9 cellular contexts compared by ENCODE assay signal in the genomic region with DNA sequence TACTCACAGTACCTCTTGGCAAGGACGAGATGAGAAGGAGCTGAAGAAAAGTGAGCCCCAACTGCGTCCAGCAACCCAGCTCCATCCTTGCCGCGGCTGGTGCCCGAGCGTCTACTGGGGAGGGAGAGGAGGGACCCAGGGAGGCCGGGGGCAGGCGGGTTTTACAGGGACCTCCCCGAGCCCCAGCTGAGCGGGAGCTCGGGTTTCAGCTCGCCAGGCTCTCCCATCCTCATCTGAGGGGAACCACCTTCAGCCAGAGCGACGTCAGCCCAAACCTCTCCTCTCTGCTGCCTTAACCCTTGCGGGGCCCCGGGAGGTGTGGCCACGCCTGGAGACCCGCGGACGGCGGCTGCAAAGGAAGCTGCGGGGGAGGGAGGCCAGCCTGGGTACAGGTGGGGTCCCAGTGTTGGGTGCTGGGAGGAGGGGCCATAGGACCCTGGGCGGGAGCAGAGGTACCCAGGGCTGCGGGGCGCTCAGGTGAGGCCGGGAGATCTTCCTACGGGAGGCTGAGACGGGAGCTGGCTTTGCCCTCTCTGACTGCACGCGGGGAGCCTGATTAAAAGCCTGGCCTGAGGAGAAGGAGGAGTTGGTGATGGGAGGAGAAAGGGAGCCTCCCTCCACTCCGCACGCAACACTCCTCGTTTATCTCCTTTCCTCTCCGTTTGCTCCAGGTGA. TPM values are rescaled to one million over a fixed set of nuclear protein-coding genes. Genes with fewer than 3 reads are reported as not detected.
DNase-seq lines count a peak whose midpoint lies in the region; ATAC-seq lines count a peak whose summit lies in the region.
"Had no signal": no experiment of that assay in that cellular context is flagged by ENCODE, and none has a peak within 500 bp of the region (broad histone marks: within the 10 kb centered on the region; RNA-seq: fewer than 3 reads in every experiment).

A gene with protein sequence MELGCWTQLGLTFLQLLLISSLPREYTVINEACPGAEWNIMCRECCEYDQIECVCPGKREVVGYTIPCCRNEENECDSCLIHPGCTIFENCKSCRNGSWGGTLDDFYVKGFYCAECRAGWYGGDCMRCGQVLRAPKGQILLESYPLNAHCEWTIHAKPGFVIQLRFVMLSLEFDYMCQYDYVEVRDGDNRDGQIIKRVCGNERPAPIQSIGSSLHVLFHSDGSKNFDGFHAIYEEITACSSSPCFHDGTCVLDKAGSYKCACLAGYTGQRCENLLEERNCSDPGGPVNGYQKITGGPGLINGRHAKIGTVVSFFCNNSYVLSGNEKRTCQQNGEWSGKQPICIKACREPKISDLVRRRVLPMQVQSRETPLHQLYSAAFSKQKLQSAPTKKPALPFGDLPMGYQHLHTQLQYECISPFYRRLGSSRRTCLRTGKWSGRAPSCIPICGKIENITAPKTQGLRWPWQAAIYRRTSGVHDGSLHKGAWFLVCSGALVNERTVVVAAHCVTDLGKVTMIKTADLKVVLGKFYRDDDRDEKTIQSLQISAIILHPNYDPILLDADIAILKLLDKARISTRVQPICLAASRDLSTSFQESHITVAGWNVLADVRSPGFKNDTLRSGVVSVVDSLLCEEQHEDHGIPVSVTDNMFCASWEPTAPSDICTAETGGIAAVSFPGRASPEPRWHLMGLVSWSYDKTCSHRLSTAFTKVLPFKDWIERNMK (minus strand): TSS at position 116 of the 675 bp plus-strand sequence. CDS start 31 bp downstream, at position 85.

- peaks cover 6% of the 10 kb centered on the region for H3K4me1 Mint-ChIP-seq in activated T-cell treated with anti-CD3 and anti-CD28 coated beads, Interleukin-2, amount 50 U/mL, for 24 hours (ENCODE audit: low read depth)
- no peaks in the 10 kb centered on the region for H3K4me1 Mint-ChIP-seq in activated CD8-positive, alpha-beta T cell treated with anti-CD3 and anti-CD28 coated beads, Interleukin-2, amount 10 ng/mL, durations not matched to agents 7 days and 5 days (ENCODE audit: low read depth)

- H3K9me3 Mint-ChIP-seq in activated T-cell treated with anti-CD3 and anti-CD28 coated beads, Interleukin-2, amount 50 U/mL, for 24 hours, result no peaks in the 10 kb centered on the region
- no peaks in the 10 kb centered on the region for H3K9me3 Mint-ChIP-seq in activated CD8-positive, alpha-beta T cell treated with anti-CD3 and anti-CD28 coated beads, Interleukin-2, amount 10 ng/mL, durations not matched to agents 7 days and 5 days (ENCODE audit: insufficient read depth)
- H3K9me3 Mint-ChIP-seq: T-cell had no signal

- H3K36me3 Mint-ChIP-seq in activated T-cell treated with anti-CD3 and anti-CD28 coated beads, Interleukin-2, amount 50 U/mL, for 24 hours (ENCODE audit: low read depth), result no peaks in the 10 kb centered on the region
- no peaks in the 10 kb centered on the region for H3K36me3 Mint-ChIP-seq in activated CD8-positive, alpha-beta T cell treated with anti-CD3 and anti-CD28 coated beads, Interleukin-2, amount 10 ng/mL, durations not matched to agents 7 days and 5 days (ENCODE audit: low read depth)
- H3K36me3 Mint-ChIP-seq: T-cell had no signal

- H3K9me3 ChIP-seq in right cardiac atrium (ENCODE audit: control insufficient read depth, low read length), result no peaks in the 10 kb centered on the region
- no peaks in the 10 kb centered on the region for H3K9me3 ChIP-seq in effector memory CD4-positive, alpha-beta T cell (ENCODE audit: control insufficient read depth, low read length)

- WGBS in right cardiac atrium, result 2% methylated on average over 34 of the region's 34 CpGs

- H3K4me3 ChIP-seq in right cardiac atrium (ENCODE audit: low read length) (peak within 1 kb of the TSS; percentile 38), skeletal muscle cell (ENCODE audit: low read depth, low read length) (peak within 1 kb of the TSS; percentile 53)
- no peak within 1 kb of the TSS for H3K4me3 ChIP-seq in effector memory CD4-positive, alpha-beta T cell (ENCODE audit: insufficient read depth, low read depth, low read length, poor library complexity, severe bottlenecking)

- H3K27ac ChIP-seq in right cardiac atrium (ENCODE audit: low read length), result no peak within 1 kb of the TSS
- no peak within 1 kb of the TSS for H3K27ac ChIP-seq in effector memory CD4-positive, alpha-beta T cell (ENCODE audit: insufficient read depth, low read length, poor library complexity, severe bottlenecking)

- intact Hi-C loops in right cardiac atrium (cut with DNase I), result no loop called here

- no peaks in the 10 kb centered on the region for H3K36me3 ChIP-seq in effector memory CD4-positive, alpha-beta T cell (ENCODE audit: control insufficient read depth, insufficient read depth, low read length)

- POLR2A ChIA-PET in activated CD8-positive, alpha-beta T cell treated with anti-CD3 and anti-CD28 coated beads, Interleukin-2, amount 10 ng/mL, durations not matched to agents 7 days and 5 days (lab: Charles Lee), result interaction anchor here (1.6 kb wide), 1 partner anchor 21 kb away, joined by 5 read pairs; no protein-coding TSS in a partner anchor

- CTCF ChIA-PET in activated CD8-positive, alpha-beta T cell treated with anti-CD3 and anti-CD28 coated beads, Interleukin-2, amount 10 ng/mL, durations not matched to agents 7 days and 5 days (lab: Charles Lee), result no interaction called here

- H3K27me3 Mint-ChIP-seq in activated T-cell treated with anti-CD3 and anti-CD28 coated beads, Interleukin-2, amount 50 U/mL, for 24 hours, result peaks cover 85% of the 10 kb centered on the region
- peaks cover 51% of the 10 kb centered on the region for H3K27me3 Mint-ChIP-seq in activated CD8-positive, alpha-beta T cell treated with anti-CD3 and anti-CD28 coated beads, Interleukin-2, amount 10 ng/mL, durations not matched to agents 7 days and 5 days (ENCODE audit: low read depth)

- H3K4me3 Mint-ChIP-seq in activated T-cell treated with anti-CD3 and anti-CD28 coated beads, Interleukin-2, amount 50 U/mL, for 24 hours, result no peak within 1 kb of the TSS
- no peak within 1 kb of the TSS for H3K4me3 Mint-ChIP-seq in activated CD8-positive, alpha-beta T cell treated with anti-CD3 and anti-CD28 coated beads, Interleukin-2, amount 10 ng/mL, durations not matched to agents 7 days and 5 days

- no peaks in the 10 kb centered on the region for H3K4me1 ChIP-seq in right cardiac atrium (ENCODE audit: control insufficient read depth, insufficient read depth, low read length)
- peaks cover 5% of the 10 kb centered on the region for H3K4me1 ChIP-seq in effector memory CD4-positive, alpha-beta T cell (ENCODE audit: control insufficient read depth, insufficient read depth, low read length, poor library complexity, severe bottlenecking)

- H3K27ac Mint-ChIP-seq in activated T-cell treated with anti-CD3 and anti-CD28 coated beads, Interleukin-2, amount 50 U/mL, for 24 hours, result no peak within 1 kb of the TSS
- H3K27ac Mint-ChIP-seq in activated CD8-positive, alpha-beta T cell treated with anti-CD3 and anti-CD28 coated beads, Interleukin-2, amount 10 ng/mL, durations not matched to agents 7 days and 5 days, result no peak within 1 kb of the TSS
- H3K27ac Mint-ChIP-seq: T-cell had no signal

- no peaks in the 10 kb centered on the region for H3K27me3 ChIP-seq in right cardiac atrium (ENCODE audit: control insufficient read depth, insufficient read depth)
- H3K27me3 ChIP-seq in effector memory CD4-positive, alpha-beta T cell (replicated peaks; ENCODE audit: control insufficient read depth, insufficient read depth, low read length, poor library complexity, severe bottlenecking), result peaks cover 17% of the 10 kb centered on the region

- ATAC-seq in activated CD8-positive, alpha-beta T cell treated with anti-CD3 and anti-CD28 coated beads, Interleukin-2, amount 10 ng/mL, durations not matched to agents 7 days and 5 days, result no peak
- ATAC-seq in right cardiac atrium (peak; percentile 89 to 91), GM21390 (IDR thresholded peaks at IDR 0.05; ENCODE audit: unreplicated experiment) (no peak), GM21737 (IDR thresholded peaks at IDR 0.05; ENCODE audit: unreplicated experiment) (no peak)

- DNase-seq in activated T-cell treated with anti-CD3 and anti-CD28 coated beads for 48 hours (ENCODE audit: low read depth) (peak; percentile 3), right cardiac atrium (peak; percentile 70 to 83 (median 79)), skeletal muscle cell (ENCODE audit: low read depth) (no peak)
- DNase-seq in activated T-cell treated with anti-CD3 and anti-CD28 coated beads, Interleukin-2, amount 50 U/mL, for 24 hours, result no peak
- DNase-seq in activated CD8-positive, alpha-beta T cell treated with anti-CD3 and anti-CD28 coated beads, Interleukin-2, amount 10 ng/mL, durations not matched to agents 7 days and 5 days, result peak; percentile 20
- no peak for DNase-seq in effector memory CD4-positive, alpha-beta T cell
- DNase-seq: T-cell had no signal

RNA-seq across cellular contexts. Expression of the gene that starts here (rescaled TPM):
- total RNA-seq in activated CD8-positive, alpha-beta T cell treated with anti-CD3 and anti-CD28 coated beads, Interleukin-2, amount 10 ng/mL, durations not matched to agents 7 days and 5 days, result not detected
- 10 to 100 TPM in 1 of 4 donors, 1 to 10 TPM in 3; 6.8 to 23.6 (median 8.9) TPM for total RNA-seq in right cardiac atrium
- polyA plus RNA-seq in right cardiac atrium, result 5.7 TPM

Comparison
In these comparisons a context has a peak if more than half of its experiments do, and no peak if none do; other contexts are left out.
1. RNA of the gene that starts here (total RNA-seq): 6.8 to 23.6 TPM in right cardiac atrium; not detected in activated CD8-positive, alpha-beta T cell treated with anti-CD3 and anti-CD28 coated beads, Interleukin-2, amount 10 ng/mL, durations not matched to agents 7 days and 5 days; every median in the first group is over 4 times any median in the second.
2. DNase-seq: peak in activated T-cell treated with anti-CD3 and anti-CD28 coated beads for 48 hours (single experiment) and right cardiac atrium (3 of 3); none in activated T-cell treated with anti-CD3 and anti-CD28 coated beads, Interleukin-2, amount 50 U/mL, for 24 hours (single experiment), skeletal muscle cell (single experiment) and effector memory CD4-positive, alpha-beta T cell (0 of 3).
3. Peak in DNase-seq in activated CD8-positive, alpha-beta T cell treated with anti-CD3 and anti-CD28 coated beads, Interleukin-2, amount 10 ng/mL, durations not matched to agents 7 days and 5 days; RNA of the gene not detected or under 1 TPM.
4. ATAC-seq: peak in right cardiac atrium (2 of 2); none in activated CD8-positive, alpha-beta T cell treated with anti-CD3 and anti-CD28 coated beads, Interleukin-2, amount 10 ng/mL, durations not matched to agents 7 days and 5 days (single experiment), GM21390 (single experiment) and GM21737 (single experiment).